22 cellular contexts compared by ENCODE assay signal in the genomic region with DNA sequence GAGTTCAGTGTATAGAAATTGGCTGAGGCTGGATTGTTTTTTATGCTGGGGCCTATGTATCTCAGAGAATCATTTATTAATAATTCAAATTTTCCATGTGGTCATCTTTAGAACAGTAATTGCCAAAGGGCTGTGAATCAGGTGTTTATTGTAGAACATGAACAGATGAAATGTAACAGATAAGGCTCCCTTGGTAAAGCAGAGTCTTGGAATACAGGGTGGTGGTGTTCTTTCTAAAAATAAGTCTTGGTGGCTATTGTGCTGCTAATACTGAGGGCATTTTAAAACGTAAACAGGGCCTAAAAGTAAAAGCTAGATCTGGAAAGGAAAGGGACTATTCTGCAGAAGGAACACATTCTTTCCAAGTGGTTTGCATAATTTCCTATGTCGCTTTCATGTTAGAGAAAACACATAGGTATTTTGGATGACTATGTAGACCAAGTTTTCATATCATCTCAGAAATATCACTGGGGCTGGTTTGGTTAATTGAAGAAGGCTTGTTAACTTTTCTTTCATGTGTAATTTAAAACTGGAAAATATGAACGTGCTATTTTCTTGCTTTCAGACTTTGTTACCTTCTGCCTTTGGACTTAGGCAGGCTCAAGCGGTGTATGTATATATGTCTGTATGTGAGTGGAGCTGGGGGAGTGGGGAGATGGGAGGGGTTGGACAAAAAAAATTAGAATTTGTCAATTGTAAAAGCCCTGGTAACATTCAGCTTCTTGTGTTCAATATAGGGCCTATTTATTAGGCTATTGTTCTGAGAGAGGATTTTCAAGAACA.
A peak's percentile ranks its signal among the peaks of the same experiment; 100 is the strongest.
DNase-seq lines count a peak whose midpoint lies in the region; ATAC-seq and TF ChIP-seq lines count a peak whose summit lies in the region.
"Had no signal": no experiment of that assay in that cellular context is flagged by ENCODE, and none has a peak within 500 bp of the region (broad histone marks: within the 10 kb centered on the region; RNA-seq: fewer than 3 reads in every experiment).

No MANE protein-coding gene starts in this region.

- no peaks in the 10 kb centered on the region for H3F3A ChIP-seq in OCI-LY1 (ENCODE audit: insufficient read depth, low read length)

- peak overlapping the region; percentile 83 for H3K27ac Mint-ChIP-seq in activated naive CD8-positive, alpha-beta T cell treated with anti-CD3 and anti-CD28 coated beads, Interleukin-2, amount 50 U/mL, for 24 hours

- no peaks in the 10 kb centered on the region for H3K9me3 ChIP-seq in breast epithelium
- no peaks in the 10 kb centered on the region for H3K9me3 ChIP-seq in mammary epithelial cell (replicated peaks; ENCODE audit: insufficient read depth, low read length)
- H3K9me3 ChIP-seq in OCI-LY1 (ENCODE audit: low read length), result no peaks in the 10 kb centered on the region
- no peaks in the 10 kb centered on the region for H3K9me3 ChIP-seq in gastrocnemius medialis
- H3K9me3 ChIP-seq: ascending aorta, spleen had no signal

- H3K79me2 ChIP-seq in mammary epithelial cell (ENCODE audit: insufficient read depth, low read length) (no peaks in the 10 kb centered on the region), OCI-LY1 (ENCODE audit: insufficient read depth, low read length) (no peaks in the 10 kb centered on the region)

- H3K27ac ChIP-seq in breast epithelium (peak overlapping the region; percentile 52 to 66), mammary epithelial cell (ENCODE audit: insufficient read depth, low read depth, low read length) (no peak overlapping the region), OCI-LY1 (ENCODE audit: low read depth, low read length, poor library complexity, severe bottlenecking) (peak overlapping the region; percentile 87), gastrocnemius medialis (peak overlapping the region in 3 of 4 donors; percentile 34 to 62 (median 55))
- H3K27ac ChIP-seq: ascending aorta, spleen had no signal

- peak; percentile 75 for ATAC-seq in activated naive CD8-positive, alpha-beta T cell treated with anti-CD3 and anti-CD28 coated beads, Interleukin-2, amount 50 U/mL, for 24 hours
- ATAC-seq in gastrocnemius medialis, result peak; percentile 49
- no peak for ATAC-seq in GM21515 (IDR thresholded peaks at IDR 0.05; ENCODE audit: unreplicated experiment)
- ATAC-seq: naive thymus-derived CD4-positive, alpha-beta T cell had no signal

- CTCF ChIA-PET in mammary epithelial cell (lab: Charles Lee; ENCODE audit: low non-redundant PET), result no interaction called here

- peaks cover 6% of the 10 kb centered on the region for H3K36me3 Mint-ChIP-seq in activated naive CD8-positive, alpha-beta T cell treated with anti-CD3 and anti-CD28 coated beads, Interleukin-2, amount 50 U/mL, for 24 hours (ENCODE audit: low read depth)
- H3K36me3 Mint-ChIP-seq: CD4-positive, alpha-beta memory T cell; naive thymus-derived CD4-positive, alpha-beta T cell had no signal

- intact Hi-C loops in breast epithelium (cut with DNase I; ENCODE audit: low total_unique reads) (no loop called here), mammary epithelial cell (cut with micrococcal nuclease) (loop anchor here (10.0 kb wide), 1 partner anchor 58 kb away; no protein-coding TSS in a partner anchor), gastrocnemius medialis (cut with DNase I; ENCODE audit: low total_unique reads) (no loop called here)

- no peaks in the 10 kb centered on the region for H3K9me2 ChIP-seq in OCI-LY1 (ENCODE audit: low read depth, low read length)

- H3K27me3 ChIP-seq in breast epithelium (no peaks in the 10 kb centered on the region), mammary epithelial cell (ENCODE audit: insufficient read depth, low read length) (no peaks in the 10 kb centered on the region), OCI-LY1 (ENCODE audit: insufficient read depth, low read length) (no peaks in the 10 kb centered on the region), gastrocnemius medialis (no peaks in the 10 kb centered on the region)
- H3K27me3 ChIP-seq: ascending aorta, spleen had no signal

- H3K4me3 ChIP-seq in breast epithelium (no peak overlapping the region), mammary epithelial cell (replicated peaks in 1 of 3; ENCODE audit: insufficient read depth in 1 of 3, low read depth in 2 of 3, low read length in 3 of 3) (no peak overlapping the region), OCI-LY1 (ENCODE audit: low read depth, low read length, poor library complexity, severe bottlenecking) (no peak overlapping the region), gastrocnemius medialis (no peak overlapping the region)
- H3K4me3 ChIP-seq: ascending aorta, spleen had no signal

- H3K4me2 ChIP-seq in mammary epithelial cell (ENCODE audit: insufficient read depth, low read depth, low read length) (no peak overlapping the region), OCI-LY1 (ENCODE audit: low read length) (peak overlapping the region; percentile 38)

- TF ChIP-seq POLR2A in breast epithelium (IDR thresholded peaks at IDR 0.05) (no peak), gastrocnemius medialis (IDR thresholded peaks at IDR 0.05) (no peak)

- 89% methylated on average over 4 of the region's 4 CpGs for WGBS in mammary epithelial cell (ENCODE audit: low coverage, missing lambda C conversion rate)

- in situ Hi-C loops in mammary epithelial cell (cut with MboI; ENCODE audit: low sequenced_read_pairs in 2 of 2) (no loop called here), gastrocnemius medialis (cut with MboI; ENCODE audit: low sequenced_read_pairs in 4 of 4) (no loop called here), GM13976 (cut with MboI; ENCODE audit: low sequenced_read_pairs, unreplicated experiment) (no loop called here)

- H3K36me3 ChIP-seq in breast epithelium, result no peaks in the 10 kb centered on the region
- H3K36me3 ChIP-seq in mammary epithelial cell (ENCODE audit: insufficient read depth, low read length), result no peaks in the 10 kb centered on the region
- H3K36me3 ChIP-seq in OCI-LY1 (ENCODE audit: insufficient read depth, low read length), result no peaks in the 10 kb centered on the region
- H3K36me3 ChIP-seq in gastrocnemius medialis, result no peaks in the 10 kb centered on the region
- H3K36me3 ChIP-seq: ascending aorta, spleen had no signal

- peaks cover 56% of the 10 kb centered on the region for H3K4me1 Mint-ChIP-seq in activated naive CD8-positive, alpha-beta T cell treated with anti-CD3 and anti-CD28 coated beads, Interleukin-2, amount 50 U/mL, for 24 hours

- H3K4me1 ChIP-seq in breast epithelium (peaks cover 0 to 11% of the 10 kb centered on the region in 2 donors), mammary epithelial cell (ENCODE audit: insufficient read depth, low read length) (peaks cover 34% of the 10 kb centered on the region), OCI-LY1 (ENCODE audit: insufficient read depth, low read length, severe bottlenecking) (peaks cover 40% of the 10 kb centered on the region), gastrocnemius medialis (peaks cover 7 to 12% of the 10 kb centered on the region in 2 donors)

- peak overlapping the region; percentile 13 for H3K4me3 Mint-ChIP-seq in activated naive CD8-positive, alpha-beta T cell treated with anti-CD3 and anti-CD28 coated beads, Interleukin-2, amount 50 U/mL, for 24 hours
- H3K4me3 Mint-ChIP-seq: CD4-positive, alpha-beta memory T cell; naive thymus-derived CD4-positive, alpha-beta T cell had no signal

- H3K9ac ChIP-seq in mammary epithelial cell (ENCODE audit: insufficient read depth, low read length) (no peak overlapping the region), OCI-LY1 (ENCODE audit: low read length) (peak overlapping the region; percentile 31)

- H3K9me3 Mint-ChIP-seq in activated naive CD8-positive, alpha-beta T cell treated with anti-CD3 and anti-CD28 coated beads, Interleukin-2, amount 50 U/mL, for 24 hours, result peaks cover 4% of the 10 kb centered on the region
- H3K9me3 Mint-ChIP-seq: CD4-positive, alpha-beta memory T cell had no signal

- H3K27me3 Mint-ChIP-seq in activated naive CD8-positive, alpha-beta T cell treated with anti-CD3 and anti-CD28 coated beads, Interleukin-2, amount 50 U/mL, for 24 hours, result no peaks in the 10 kb centered on the region
- H3K27me3 Mint-ChIP-seq: CD4-positive, alpha-beta memory T cell; naive thymus-derived CD4-positive, alpha-beta T cell had no signal

- dilution Hi-C loops in mammary epithelial cell (cut with HindIII; ENCODE audit: low sequenced_read_pairs), result no loop called here

- TF ChIP-seq CTCF in breast epithelium (IDR thresholded peaks at IDR 0.05) (no peak), mammary epithelial cell (conservative IDR thresholded peaks at IDR 0.05 in 1 of 2, IDR thresholded peaks at IDR 0.05 in 1 of 2; ENCODE audit: extremely low read depth in 1 of 2, insufficient read depth in 1 of 2, low read depth in 1 of 2, low read length in 2 of 2) (no peak), OCI-LY1 (IDR thresholded peaks at IDR 0.05; ENCODE audit: low read length) (no peak), gastrocnemius medialis (IDR thresholded peaks at IDR 0.05 in 4 of 5, conservative IDR thresholded peaks at IDR 0.05 in 1 of 5) (no peak), GM13976 (IDR thresholded peaks at IDR 0.05; ENCODE audit: borderline replicate concordance, control extremely low read depth, extremely low read depth, insufficient read depth, missing control alignments) (no peak)

- no peak for DNase-seq in breast epithelium (ENCODE audit: low spot score in 2 of 2)
- no peak for DNase-seq in mammary epithelial cell
- DNase-seq in activated naive CD8-positive, alpha-beta T cell treated with anti-CD3 and anti-CD28 coated beads, Interleukin-2, amount 50 U/mL, for 24 hours, result no peak
- DNase-seq in gastrocnemius medialis, result no peak
- no peak for DNase-seq in GM13976 (ENCODE audit: low spot score)
- DNase-seq: activated gamma-delta T cell treated with Interleukin-2 at 50 U/mL for 16 hours; CD4-positive, alpha-beta memory T cell; DMS153; IMR-90; kidney glomerular epithelial cell; naive thymus-derived CD4-positive, alpha-beta T cell; NCI-H1048; NCI-H1694 treated with DMSO at 0.1 percent for 48 hours; NCI-H2171; NCI-H524 treated with DMSO at 0.1 percent for 48 hours; spleen; stimulated activated CD4-positive, alpha-beta T cell treated with anti-CD3 and anti-CD28 coated beads, Interleukin-4, amount 100 ng/mL, for 24 hours; stimulated activated naive CD4-positive, alpha-beta T cell; T-helper 1 cell had no signal

- no TSS peak for BruUV-seq in mammary epithelial cell (replicated peaks; lab: Mats Ljungman, UMichigan)

- H2AFZ ChIP-seq in mammary epithelial cell (ENCODE audit: low read depth, low read length), result no peak overlapping the region
- no peak overlapping the region; the same call in 1 of the 2 replicates for H2AFZ ChIP-seq in OCI-LY1 (ENCODE audit: low read length)

- no peaks in the 10 kb centered on the region for H4K20me1 ChIP-seq in mammary epithelial cell (ENCODE audit: insufficient read depth, low read length)
- H4K20me1 ChIP-seq in OCI-LY1 (ENCODE audit: insufficient read depth, low read length), result no peaks in the 10 kb centered on the region
